25 cellular contexts compared by ENCODE assay signal in genomic region chr9:14857449-14858305, GRCh38. TPM values are rescaled to one million over a fixed set of nuclear protein-coding genes. Genes with fewer than 3 reads are reported as not detected.
"Had no signal": no experiment of that assay in that cellular context is flagged by ENCODE, and none has a peak within 500 bp of the region (broad histone marks: within the 10 kb centered on the region; RNA-seq: fewer than 3 reads in every experiment).

No MANE protein-coding gene starts in this region.

- H3K4me3 Mint-ChIP-seq: immature natural killer cell, mesothelial cell of epicardium had no signal

- H3K4me3 ChIP-seq: coronary artery, dorsolateral prefrontal cortex, esophagus muscularis mucosa, gastroesophageal sphincter, heart left ventricle, hepatocyte, left lung, lower lobe of right lung, mucosa of descending colon had no signal

- H3K36me3 Mint-ChIP-seq: immature natural killer cell had no signal

- H3K4me1 Mint-ChIP-seq: immature natural killer cell, mesothelial cell of epicardium had no signal

- H3K4me1 ChIP-seq: esophagus muscularis mucosa, foreskin keratinocyte, gastroesophageal sphincter, heart left ventricle, left lung, lower lobe of right lung had no signal

- H3K9me3 ChIP-seq: esophagus muscularis mucosa, gastroesophageal sphincter, heart left ventricle, left lung, lower lobe of right lung, mucosa of descending colon had no signal

- H3K9me3 Mint-ChIP-seq: mesothelial cell of epicardium had no signal

- H3K4me2 ChIP-seq: hepatocyte had no signal

- DNase-seq: dermis blood vessel endothelial cell; dorsolateral prefrontal cortex; effector CD4-positive, alpha-beta T cell; effector memory CD4-positive, alpha-beta T cell; foreskin keratinocyte; heart left ventricle; hypothalamus; immature natural killer cell; left cardiac atrium; left lung; left ventricle myocardium superior; lower lobe of right lung; mesenchymal stem cell; mucosa of descending colon had no signal

- FAIRE-seq: colon, endothelial cell of umbilical vein, frontal cortex, islet of Langerhans, keratinocyte had no signal

- H2AFZ ChIP-seq: hepatocyte had no signal

- H3K27ac Mint-ChIP-seq: immature natural killer cell had no signal

- H3K36me3 ChIP-seq: esophagus muscularis mucosa, gastroesophageal sphincter, left lung, lower lobe of right lung had no signal

- H3K27ac ChIP-seq: coronary artery, dorsolateral prefrontal cortex, esophagus muscularis mucosa, foreskin keratinocyte, gastroesophageal sphincter, heart left ventricle, hepatocyte, left lung, lower lobe of right lung had no signal

- H3K27me3 ChIP-seq: dorsolateral prefrontal cortex, esophagus muscularis mucosa, foreskin keratinocyte, gastroesophageal sphincter, heart left ventricle, hepatocyte, left lung had no signal

- H3K79me2 ChIP-seq: hepatocyte had no signal

- ATAC-seq: foreskin keratinocyte, gastroesophageal sphincter, heart left ventricle, left cardiac atrium, left lung, left ventricle myocardium superior, lower lobe of right lung, mucosa of descending colon had no signal

RNA-seq across cellular contexts. Expression of gene FREM1, which starts 52.6 kb away (rescaled TPM):
- total RNA-seq: dermis blood vessel endothelial cell, foreskin keratinocyte, lung microvascular endothelial cell had no signal
- polyA plus RNA-seq: immature natural killer cell had no signal
